In the genomic region with DNA sequence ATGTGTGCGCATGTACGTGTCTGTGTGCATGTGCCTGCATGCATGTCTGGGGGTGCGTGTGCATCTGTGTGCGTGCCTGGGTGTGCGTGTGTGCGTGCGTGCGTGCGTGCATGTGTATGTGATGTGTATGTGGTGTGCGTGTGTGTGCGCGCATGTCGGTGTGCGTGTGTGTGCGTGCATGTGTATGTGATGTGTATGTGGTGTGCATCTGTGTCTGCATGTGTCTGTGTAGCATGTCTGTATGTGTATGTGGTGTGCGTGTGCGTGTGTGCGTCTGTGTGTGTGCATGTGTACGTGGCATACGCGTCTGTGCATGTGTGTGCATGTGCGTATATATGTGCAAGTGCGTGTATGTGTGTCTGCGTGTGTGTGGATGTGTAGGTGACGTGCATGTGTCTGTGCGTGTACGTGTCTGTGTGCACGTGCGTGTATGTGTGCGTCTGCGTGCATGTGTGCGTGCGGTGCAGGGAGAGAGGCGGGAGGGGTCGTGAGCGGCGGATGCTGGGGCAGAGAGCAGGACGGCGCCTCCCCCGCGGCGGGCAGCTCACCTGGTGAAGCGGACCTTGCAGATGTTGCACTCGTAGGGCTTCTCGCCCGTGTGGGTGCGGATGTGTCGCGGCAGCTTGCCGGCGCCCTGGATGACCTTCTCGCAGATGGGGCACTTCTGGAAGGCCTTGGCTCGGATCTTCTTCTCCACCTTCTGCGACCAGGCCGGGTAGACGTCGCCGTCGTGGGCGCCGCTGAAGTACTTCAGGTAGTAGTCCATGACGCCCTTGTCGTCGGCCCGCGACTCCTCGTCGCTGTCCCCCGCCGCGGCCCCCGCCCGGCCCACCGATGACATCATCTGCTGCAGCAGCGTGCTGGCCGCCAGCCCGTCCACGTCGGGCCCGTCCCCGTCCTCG, we compare ENCODE assay signal across 16 cellular contexts. TPM values are rescaled to one million over a fixed set of nuclear protein-coding genes. Genes with fewer than 3 reads are reported as not detected.
A peak's percentile ranks its signal among the peaks of the same experiment; 100 is the strongest.
DNase-seq lines count a peak whose midpoint lies in the region; ATAC-seq and TF ChIP-seq lines count a peak whose summit lies in the region.
"Had no signal": no experiment of that assay in that cellular context is flagged by ENCODE, and none has a peak within 500 bp of the region (broad histone marks: within the 10 kb centered on the region; RNA-seq: fewer than 3 reads in every experiment).

No MANE protein-coding gene starts in this region.

- H3K27ac ChIP-seq in ACC112 (ENCODE audit: low read depth, low read length) (no peak overlapping the region), WERI-Rb-1 (no peak overlapping the region)

- DNase-seq in HFFc6 (no peak), chondrocyte (ENCODE audit: low spot score) (peak; percentile 94), WERI-Rb-1 (no peak)
- no peak for DNase-seq in naive thymus-derived CD8-positive, alpha-beta T cell
- no peak for DNase-seq in activated effector memory CD4-positive, alpha-beta T cell treated with Interleukin-2 at 50 U/mL for 16 hours
- DNase-seq: cerebellar nuclear complex; H7; Karpas-422; NCI-H345; SIG-M5; stimulated activated CD4-positive, alpha-beta T cell treated with anti-CD3 and anti-CD28 coated beads, Interleukin-4, amount 100 ng/mL, for 4 hours; thyroid gland had no signal

- H3K4me3 Mint-ChIP-seq in HFFc6 (peak overlapping the region; percentile 75), chondrocyte (ENCODE audit: unreplicated experiment) (no peak overlapping the region)
- peak overlapping the region in 8 of 10 donors; percentile 19 to 72 (median 48) for H3K4me3 Mint-ChIP-seq in naive thymus-derived CD8-positive, alpha-beta T cell

- peaks cover 6% of the 10 kb centered on the region for H3K9me3 Mint-ChIP-seq in HFFc6
- no peaks in the 10 kb centered on the region for H3K9me3 Mint-ChIP-seq in chondrocyte (ENCODE audit: low read depth)
- H3K9me3 Mint-ChIP-seq in naive thymus-derived CD8-positive, alpha-beta T cell = no peaks in the 10 kb centered on the region

- H3K4me1 Mint-ChIP-seq in HFFc6 (ENCODE audit: low read depth) (peaks cover 46% of the 10 kb centered on the region), chondrocyte (ENCODE audit: low read depth) (peaks cover 31% of the 10 kb centered on the region)
- H3K4me1 Mint-ChIP-seq in naive thymus-derived CD8-positive, alpha-beta T cell = peaks cover 27 to 53% (median 48%) of the 10 kb centered on the region in 4 donors

- no peak for TF ChIP-seq CTCF in HFFc6 (IDR thresholded peaks at IDR 0.05)
- TF ChIP-seq CTCF in chondrocyte (IDR thresholded peaks at IDR 0.05) = no peak
- TF ChIP-seq CTCF in WERI-Rb-1 (IDR thresholded peaks at IDR 0.05; ENCODE audit: low read depth, low read length) = no peak

- H3K27me3 ChIP-seq in ACC112 (ENCODE audit: insufficient read depth, low read length) (no peaks in the 10 kb centered on the region), WERI-Rb-1 (ENCODE audit: insufficient read depth, low read depth, severe bottlenecking) (no peaks in the 10 kb centered on the region)
- H3K27me3 ChIP-seq: foreskin keratinocyte, thyroid gland had no signal

- peaks cover 82% of the 10 kb centered on the region for H3K79me2 ChIP-seq in ACC112 (ENCODE audit: control insufficient read depth, insufficient read depth, low read length, unreplicated experiment)

- H3K9me3 ChIP-seq in WERI-Rb-1 (ENCODE audit: severe bottlenecking) = no peaks in the 10 kb centered on the region
- H3K9me3 ChIP-seq: thyroid gland had no signal

- peaks cover 7% of the 10 kb centered on the region; the same call in 1 of the 2 replicates for H3K36me3 ChIP-seq in ACC112 (ENCODE audit: insufficient read depth, low read length)
- H3K36me3 ChIP-seq in WERI-Rb-1 = peaks cover 79% of the 10 kb centered on the region

- no peak for ATAC-seq in naive thymus-derived CD8-positive, alpha-beta T cell
- ATAC-seq in HG02884 (IDR thresholded peaks at IDR 0.05; ENCODE audit: unreplicated experiment) (no peak), HG03469 (IDR thresholded peaks at IDR 0.05; ENCODE audit: unreplicated experiment) (no peak)

- H3K4me1 ChIP-seq in ACC112 (ENCODE audit: control insufficient read depth, insufficient read depth, low read length, unreplicated experiment) = peaks cover 33% of the 10 kb centered on the region

- H3K27ac Mint-ChIP-seq in HFFc6 = peak overlapping the region; percentile 91
- no peak overlapping the region for H3K27ac Mint-ChIP-seq in chondrocyte (ENCODE audit: unreplicated experiment)
- peak overlapping the region in 8 of 10 donors; percentile 63 to 91 (median 79) for H3K27ac Mint-ChIP-seq in naive thymus-derived CD8-positive, alpha-beta T cell

- no peak overlapping the region for H2AFZ ChIP-seq in ACC112 (ENCODE audit: low read length, unreplicated experiment)

- H3K27me3 Mint-ChIP-seq in HFFc6 (ENCODE audit: insufficient read depth) (peaks cover 11% of the 10 kb centered on the region), chondrocyte (ENCODE audit: low read depth) (no peaks in the 10 kb centered on the region)
- H3K27me3 Mint-ChIP-seq in naive thymus-derived CD8-positive, alpha-beta T cell = no peaks in the 10 kb centered on the region

- H3K36me3 Mint-ChIP-seq in HFFc6 (ENCODE audit: low read depth) (peaks cover 42% of the 10 kb centered on the region), chondrocyte (ENCODE audit: low read depth) (peaks cover 23% of the 10 kb centered on the region)
- H3K36me3 Mint-ChIP-seq in naive thymus-derived CD8-positive, alpha-beta T cell = peaks cover 6 to 70% (median 18%) of the 10 kb centered on the region in 3 donors

- 0 out of 2 replicates have a peak overlapping the region, but pooled peaks have one; percentile 3 for H3K4me3 ChIP-seq in ACC112 (ENCODE audit: low read depth, low read length)
- H3K4me3 ChIP-seq in WERI-Rb-1 (ENCODE audit: low read depth, low read length) = no peak overlapping the region
- H3K4me3 ChIP-seq: thyroid gland had no signal

- POLR2A ChIA-PET in naive thymus-derived CD8-positive, alpha-beta T cell (lab: Charles Lee) = interaction anchor here (1.2 kb wide), 1 partner anchor 9 kb away, joined by 4 read pairs; no protein-coding TSS in a partner anchor

RNA-seq across cellular contexts. Expression of a gene that starts 13.0 kb away (rescaled TPM):
- total RNA-seq in HFFc6 (2021; fragmentation: NEBNext Ultra II Directional; extraction: Animal tissue kit (Norgen Biotek cat#: 25700)) = 10 to 100 TPM; 40.8 to 47.6 (median 43.6) TPM
- total RNA-seq in chondrocyte = 29.4 to 29.9 TPM (median 29.5 TPM) in 3 replicates
- total RNA-seq in naive thymus-derived CD8-positive, alpha-beta T cell = 10 to 100 TPM; 59.9 TPM
- 10 to 100 TPM; 31.3 to 52.2 (median 31.5) TPM for polyA plus RNA-seq in naive thymus-derived CD8-positive, alpha-beta T cell

RNA-seq across cellular contexts. Expression of a gene that starts 46.1 kb away (rescaled TPM):
- total RNA-seq in HFFc6 (2021; fragmentation: NEBNext Ultra II Directional; extraction: Animal tissue kit (Norgen Biotek cat#: 25700)) = 10 to 100 TPM; 20.0 to 26.0 (median 23.3) TPM
- 26.3 to 29.7 TPM (median 26.7 TPM) in 3 replicates for total RNA-seq in chondrocyte
- total RNA-seq in naive thymus-derived CD8-positive, alpha-beta T cell = 10 to 100 TPM; 34.4 to 34.9 TPM
- polyA plus RNA-seq in naive thymus-derived CD8-positive, alpha-beta T cell = 1 to 10 TPM; 3.2 to 4.9 (median 4.5) TPM
